ENCODE assay signal across 9 cellular contexts in the genomic region with DNA sequence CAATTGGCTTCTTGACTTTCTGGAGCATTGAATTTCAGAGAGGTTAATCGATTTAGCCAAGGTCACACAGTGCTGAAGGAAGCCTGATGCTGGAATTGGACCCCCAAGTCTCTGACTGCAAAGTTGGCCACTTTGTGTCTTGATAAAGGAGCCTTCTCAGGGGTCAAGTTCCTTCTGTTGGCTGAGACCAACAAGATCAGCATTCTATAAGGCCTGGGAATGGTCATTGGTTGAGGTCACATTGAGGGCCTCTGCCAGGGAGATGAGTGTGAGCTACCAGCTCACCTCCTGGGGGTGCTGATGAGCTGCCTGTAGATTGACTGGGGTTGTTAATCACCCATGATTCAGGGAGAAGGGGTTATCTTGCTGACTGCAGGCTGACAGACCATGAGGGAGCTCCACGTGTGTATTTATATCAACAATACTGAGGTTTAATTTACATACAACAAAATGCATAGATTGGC. TPM values are rescaled to one million over a fixed set of nuclear protein-coding genes. Genes with fewer than 3 reads are reported as not detected.
DNase-seq lines count a peak whose midpoint lies in the region; ATAC-seq, FAIRE-seq and TF ChIP-seq lines count a peak whose summit lies in the region.
"Had no signal": no experiment of that assay in that cellular context is flagged by ENCODE, and none has a peak within 500 bp of the region (broad histone marks: within the 10 kb centered on the region; RNA-seq: fewer than 3 reads in every experiment).

No MANE protein-coding gene starts in this region.

- H3K9me2 ChIP-seq in OCI-LY1 (ENCODE audit: low read depth, low read length) = no peaks in the 10 kb centered on the region

- H3K27ac ChIP-seq in OCI-LY1 (ENCODE audit: low read depth, low read length, poor library complexity, severe bottlenecking) = no peak overlapping the region
- H3K27ac ChIP-seq in K562 (ENCODE audit: extremely low read depth, low read depth, low read length) = no peak overlapping the region
- H3K27ac ChIP-seq in right atrium auricular region = no peak overlapping the region

- TF ChIP-seq POLR2A in K562 (conservative IDR thresholded peaks at IDR 0.05) = no peak

- H4K20me1 ChIP-seq in OCI-LY1 (ENCODE audit: insufficient read depth, low read length) (no peaks in the 10 kb centered on the region), K562 (replicated peaks; ENCODE audit: control insufficient read depth, insufficient read depth, low read length) (no peaks in the 10 kb centered on the region)

- H3F3A ChIP-seq in OCI-LY1 (ENCODE audit: insufficient read depth, low read length) = no peaks in the 10 kb centered on the region

- H3K79me2 ChIP-seq in OCI-LY1 (ENCODE audit: insufficient read depth, low read length) (no peaks in the 10 kb centered on the region), K562 (ENCODE audit: control insufficient read depth, insufficient read depth, low read length) (no peaks in the 10 kb centered on the region)

- CTCF ChIA-PET in K562 (lab: Yijun Ruan, JAX; ENCODE audit: low intra/inter-chr PET ratio) = interaction anchor here (0.8 kb wide), 1 partner anchor 294 kb away, joined by 4 read pairs; no protein-coding TSS in a partner anchor

- H3K27me3 ChIP-seq in OCI-LY1 (ENCODE audit: insufficient read depth, low read length) (no peaks in the 10 kb centered on the region; the same call in 1 of the 2 replicates), K562 (ENCODE audit: control insufficient read depth in 2 of 2, insufficient read depth in 2 of 2, low read length in 2 of 2) (no peaks in the 10 kb centered on the region), right atrium auricular region (no peaks in the 10 kb centered on the region)

- intact Hi-C loops in activated CD4-positive, alpha-beta T cell treated with anti-CD3 and anti-CD28 coated beads, Interleukin-2, amount 10 ng/mL, durations not matched to agents 24 days and 14 days (cut with micrococcal nuclease) = loop anchor here (5.0 kb wide), 1 partner anchor 307 kb away; no protein-coding TSS in a partner anchor
- intact Hi-C loops in K562 (cut with micrococcal nuclease) = loop anchor here (1.0 to 5.0 kb wide), 2 partner anchors 13 to 82 kb away; no protein-coding TSS in a partner anchor

- no TSS peak for BruUV-seq in K562 (replicated peaks; lab: Mats Ljungman, UMichigan)

- no peak overlapping the region for H3K9ac ChIP-seq in OCI-LY1 (ENCODE audit: low read length)
- H3K9ac ChIP-seq in K562 (ENCODE audit: insufficient read depth in 1 of 2, low read depth in 2 of 2, low read length in 2 of 2) = no peak overlapping the region; a peak in 1 of 4 replicates

- H3K27me3 Mint-ChIP-seq in activated CD4-positive, alpha-beta T cell treated with anti-CD3 and anti-CD28 coated beads, Interleukin-2, amount 10 ng/mL, durations not matched to agents 24 days and 14 days = peaks cover 2% of the 10 kb centered on the region
- H3K27me3 Mint-ChIP-seq: naive thymus-derived CD4-positive, alpha-beta T cell had no signal

- peak; percentile 67 for DNase-seq in activated CD4-positive, alpha-beta T cell treated with anti-CD3 and anti-CD28 coated beads, Interleukin-2, amount 10 ng/mL, durations not matched to agents 24 days and 14 days
- no peak for DNase-seq in activated CD4-positive, alpha-beta T cell treated with anti-CD3 and anti-CD28 coated beads for 1 hour
- DNase-seq in K562 (ENCODE audit: extremely low read depth in 1 of 4, low spot score in 3 of 4) (peak; percentile 90 to 94 (median 92)), hepatic stellate cell (ENCODE audit: low spot score) (no peak), NCI-H226 (no peak), right atrium auricular region (ENCODE audit: low spot score) (no peak)
- peak; percentile 72 for DNase-seq in stimulated activated CD8-positive, alpha-beta memory T cell treated with anti-CD3 and anti-CD28 coated beads, Interleukin-4, amount 100 ng/mL, for 48 hours

- peak; percentile 66 to 86 for TF ChIP-seq RAD21 in K562 (CRISPR knock-in tag; conservative IDR thresholded peaks at IDR 0.05 in 1 of 2, IDR thresholded peaks at IDR 0.05 in 1 of 2)

- H3K27ac Mint-ChIP-seq in activated CD4-positive, alpha-beta T cell treated with anti-CD3 and anti-CD28 coated beads, Interleukin-2, amount 10 ng/mL, durations not matched to agents 24 days and 14 days = peak overlapping the region; percentile 52
- H3K27ac Mint-ChIP-seq: naive thymus-derived CD4-positive, alpha-beta T cell had no signal

- no peak for TF ChIP-seq EP300 in K562 (IDR thresholded peaks at IDR 0.05; ENCODE audit: low read length)

- peak; percentile 39; the same call in 1 of the 2 replicates for TF ChIP-seq CTCF in OCI-LY1 (IDR thresholded peaks at IDR 0.05; ENCODE audit: low read length)
- peak; percentile 83 to 94 (median 91) for TF ChIP-seq CTCF in K562 (IDR thresholded peaks at IDR 0.05 in 2 of 3, conservative IDR thresholded peaks at IDR 0.05 in 1 of 3; ENCODE audit: insufficient read depth in 2 of 3, low read depth in 1 of 3, low read length in 3 of 3)
- no peak for TF ChIP-seq CTCF in right atrium auricular region (IDR thresholded peaks at IDR 0.05)

- POLR2A ChIA-PET in K562 (lab: Yijun Ruan, JAX) = interaction anchor here (0.7 to 1.9 kb wide), 12 partner anchors 8 to 218 kb away, joined by 3 to 13 read pairs (median 4); no protein-coding TSS in a partner anchor

- peak; percentile 90 for FAIRE-seq in K562 (lab: Jason Lieb, UNC)

- H3K9me3 Mint-ChIP-seq in activated CD4-positive, alpha-beta T cell treated with anti-CD3 and anti-CD28 coated beads, Interleukin-2, amount 10 ng/mL, durations not matched to agents 24 days and 14 days = no peaks in the 10 kb centered on the region

- no peaks in the 10 kb centered on the region for H3K36me3 ChIP-seq in OCI-LY1 (ENCODE audit: insufficient read depth, low read length)
- no peaks in the 10 kb centered on the region for H3K36me3 ChIP-seq in K562 (ENCODE audit: control insufficient read depth, insufficient read depth, low read length)
- H3K36me3 ChIP-seq in right atrium auricular region = no peaks in the 10 kb centered on the region

- no peak overlapping the region for H3K4me3 Mint-ChIP-seq in activated CD4-positive, alpha-beta T cell treated with anti-CD3 and anti-CD28 coated beads, Interleukin-2, amount 10 ng/mL, durations not matched to agents 24 days and 14 days
- H3K4me3 Mint-ChIP-seq: naive thymus-derived CD4-positive, alpha-beta T cell had no signal

- H3K4me1 ChIP-seq in OCI-LY1 (ENCODE audit: insufficient read depth, low read length, severe bottlenecking) = no peaks in the 10 kb centered on the region
- peaks cover 0 to 7% of the 10 kb centered on the region in 2 experiments; a peak in 1 of 5 replicates for H3K4me1 ChIP-seq in K562 (replicated peaks in 1 of 2; ENCODE audit: control insufficient read depth in 2 of 2, insufficient read depth in 2 of 2, low read length in 2 of 2)
- H3K4me1 ChIP-seq in right atrium auricular region = no peaks in the 10 kb centered on the region

- no peaks in the 10 kb centered on the region for H3K9me1 ChIP-seq in K562 (ENCODE audit: control insufficient read depth, insufficient read depth, low read length)

- no peak overlapping the region for H2AFZ ChIP-seq in OCI-LY1 (ENCODE audit: low read length)
- peak overlapping the region; percentile 14; the same call in 1 of the 2 replicates for H2AFZ ChIP-seq in K562 (ENCODE audit: low read depth, low read length)

- peaks cover 4% of the 10 kb centered on the region for H3K36me3 Mint-ChIP-seq in activated CD4-positive, alpha-beta T cell treated with anti-CD3 and anti-CD28 coated beads, Interleukin-2, amount 10 ng/mL, durations not matched to agents 24 days and 14 days (ENCODE audit: low read depth)

- 42% methylated on average over 2 of the region's 2 CpGs for WGBS in K562 (ENCODE audit: insufficient coverage, low coverage, missing lambda C conversion rate)

- H3K4me1 Mint-ChIP-seq in activated CD4-positive, alpha-beta T cell treated with anti-CD3 and anti-CD28 coated beads, Interleukin-2, amount 10 ng/mL, durations not matched to agents 24 days and 14 days = peaks cover 39% of the 10 kb centered on the region

- no peak overlapping the region for H3K4me2 ChIP-seq in OCI-LY1 (ENCODE audit: low read length)
- H3K4me2 ChIP-seq in K562 (ENCODE audit: insufficient read depth, low read length) = no peak overlapping the region; the same call in 1 of the 2 replicates

- H3K4me3 ChIP-seq in OCI-LY1 (ENCODE audit: low read depth, low read length, poor library complexity, severe bottlenecking) (no peak overlapping the region), K562 (no peak overlapping the region), right atrium auricular region (no peak overlapping the region)

- no peaks in the 10 kb centered on the region; the same call in 1 of the 2 replicates for H3K9me3 ChIP-seq in OCI-LY1 (ENCODE audit: low read length)
- no peaks in the 10 kb centered on the region; the same call in 1 of the 2 replicates for H3K9me3 ChIP-seq in K562 (replicated peaks; ENCODE audit: control insufficient read depth, insufficient read depth, low read depth, low read length)
- peaks cover 0 to 8% of the 10 kb centered on the region in 2 donors for H3K9me3 ChIP-seq in right atrium auricular region

- in situ Hi-C loops in K562 (cut with MboI) = no loop called here

- peak; percentile 99 for ATAC-seq in K562
- ATAC-seq: naive thymus-derived CD4-positive, alpha-beta T cell had no signal

TF ChIP-seq in K562, 482 proteins besides CTCF, POLR2A, EP300 and RAD21 (continues in another document):
- no peak for TF ChIP-seq ZNF311 (CRISPR knock-in tag; IDR thresholded peaks at IDR 0.05)
- TF ChIP-seq RCOR1 (IDR thresholded peaks at IDR 0.05; ENCODE audit: borderline replicate concordance in 1 of 2, low read depth in 2 of 2, low read length in 2 of 2) = peak; percentile 21 to 75; a peak in 2 of 4 replicates

RNA-seq across cellular contexts. Expression of gene RPS6KA1, which starts 54.5 kb away (rescaled TPM):
- total RNA-seq in activated CD4-positive, alpha-beta T cell treated with anti-CD3 and anti-CD28 coated beads, Interleukin-2, amount 10 ng/mL, durations not matched to agents 24 days and 14 days = 264 and 277 TPM in 2 replicates
- total RNA-seq in K562 (2011; cell fraction: chromatin; rRNA removed; ENCODE audit: low replicate concordance) = 64.2 and 141 TPM in 2 replicates
- 77.4 and 79.9 TPM in 2 replicates for total RNA-seq in K562 (2011; cell fraction: nucleolus; rRNA removed)
- total RNA-seq in K562 (2011; cell fraction: nucleoplasm; rRNA removed) = 68.8 and 76.8 TPM in 2 replicates
- total RNA-seq in K562 (2014; rRNA removed) (54.8 and 67.3 TPM in 2 replicates), K562 (2014; rRNA removed; fragmentation: Illumina TruSeq; extraction: Trizol) (25.7 and 30.1 TPM in 2 replicates), K562 (2015; rRNA removed; fragmentation: Illumina TruSeq; extraction: Trizol) (40.5 and 44.4 TPM in 2 replicates), K562 (2021) (61.0 and 62.4 TPM in 2 replicates), right atrium auricular region (1 to 10 TPM; 1.8 to 6.9 TPM)
- polyA plus RNA-seq in K562 (2011; rRNA removed) (33.0 and 33.1 TPM in 2 replicates), K562 (2014; fragmentation: Illumina TruSeq; extraction: Trizol) (46.3 and 49.0 TPM in 2 replicates), K562 (2014; fragmentation: Nextera tagmentation; extraction: Ambion mirVana) (1 to 10 TPM; 2.4 to 2.9 TPM), K562 (2014; rRNA removed) (35.5 and 36.9 TPM in 2 replicates)
- 33.1 and 54.6 TPM in 2 replicates for polyA plus RNA-seq in K562 (2011; cell fraction: cytosol; rRNA removed)
- 41.1 and 53.3 TPM in 2 replicates for polyA plus RNA-seq in K562 (2011; cell fraction: nucleus; rRNA removed)
- polyA plus RNA-seq in K562 (2012) = 49.6 and 51.4 TPM in 2 replicates
- 30.0 and 44.2 TPM in 2 replicates for polyA minus RNA-seq in K562 (2011; rRNA and poly(A)+ RNA removed)
- 40.6 and 44.9 TPM in 2 replicates for polyA minus RNA-seq in K562 (2011; cell fraction: cytosol; rRNA and poly(A)+ RNA removed)
- 22.8 and 34.9 TPM in 2 replicates for polyA minus RNA-seq in K562 (2011; cell fraction: nucleus; rRNA and poly(A)+ RNA removed)

Comparison
In these comparisons a context has a peak if more than half of its experiments do, and no peak if none do; other contexts are left out.
1. DNase-seq: peak in activated CD4-positive, alpha-beta T cell treated with anti-CD3 and anti-CD28 coated beads, Interleukin-2, amount 10 ng/mL, durations not matched to agents 24 days and 14 days (single experiment), K562 (4 of 4) and stimulated activated CD8-positive, alpha-beta memory T cell treated with anti-CD3 and anti-CD28 coated beads, Interleukin-4, amount 100 ng/mL, for 48 hours (single experiment); none in activated CD4-positive, alpha-beta T cell treated with anti-CD3 and anti-CD28 coated beads for 1 hour (single experiment), hepatic stellate cell (single experiment), NCI-H226 (single experiment) and right atrium auricular region (single experiment).
2. CTCF ChIP-seq: peak in OCI-LY1 (single experiment) and K562 (3 of 3); none in right atrium auricular region (0 of 2).